ENCODE assay signal across 8 cellular contexts in the genomic region with DNA sequence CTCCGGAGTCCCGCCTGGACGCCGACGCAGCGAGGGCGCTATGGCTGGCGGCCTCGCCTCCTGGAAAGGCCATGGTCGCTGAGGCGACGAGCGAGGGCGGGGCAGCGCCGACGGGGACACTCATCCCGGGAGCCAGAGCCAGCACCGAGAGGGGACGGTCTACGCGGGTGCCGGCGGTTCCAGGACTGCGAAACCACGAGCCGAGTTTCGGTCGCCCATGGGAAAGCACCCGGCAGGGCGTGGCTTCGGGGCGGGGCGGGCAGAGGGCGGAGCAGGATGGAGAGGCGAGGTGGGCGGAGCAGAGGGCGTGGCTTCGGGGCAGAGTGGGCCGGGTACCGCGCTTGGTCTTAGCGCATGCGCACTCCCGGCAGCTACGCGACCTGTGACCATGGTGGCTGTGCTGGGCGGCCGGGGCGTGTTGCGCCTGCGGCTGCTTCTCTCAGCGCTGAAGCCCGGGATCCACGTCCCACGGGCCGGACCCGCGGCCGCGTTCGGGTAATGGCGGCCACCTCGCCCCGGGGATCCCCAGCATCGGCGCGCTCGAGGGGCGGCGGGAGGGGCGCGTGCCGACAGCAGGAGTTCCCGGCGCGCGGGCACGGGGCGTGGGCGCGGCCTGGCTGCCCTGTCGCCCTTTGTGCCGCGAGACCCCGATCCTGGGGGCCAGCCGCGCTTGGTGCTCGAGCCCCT. TPM values are rescaled to one million over a fixed set of nuclear protein-coding genes. Genes with fewer than 3 reads are reported as not detected.
DNase-seq lines count a peak whose midpoint lies in the region; ATAC-seq and TF ChIP-seq lines count a peak whose summit lies in the region.

A gene (plus strand): TSS at position 359 of the 687 bp plus-strand sequence. CDS start 30 bp downstream, at position 389.

- peak; percentile 89 for ATAC-seq in HG02678 (IDR thresholded peaks at IDR 0.05; ENCODE audit: unreplicated experiment)
- peak; percentile 99 for ATAC-seq in Right ventricle myocardium inferior

- H3K9me3 ChIP-seq in ovary (no peaks in the 10 kb centered on the region), thymus (ENCODE audit: control insufficient read depth) (no peaks in the 10 kb centered on the region)

- peak within 1 kb of the TSS; percentile 92 for H3K4me3 ChIP-seq in GM12864 (ENCODE audit: low read depth, low read length)
- H3K4me3 ChIP-seq in ovary: peak within 1 kb of the TSS; percentile 66
- peak within 1 kb of the TSS; percentile 97 for H3K4me3 ChIP-seq in thymus (ENCODE audit: low read length)

- no peak for TF ChIP-seq CTCF in GM12864 (IDR thresholded peaks at IDR 0.05; ENCODE audit: low read depth, low read length, missing control alignments)
- no peak for TF ChIP-seq CTCF in ovary (IDR thresholded peaks at IDR 0.05)

- intact Hi-C loops in Right ventricle myocardium inferior (cut with DNase I) (loop anchor here (2.0 kb wide), 1 partner anchor 120 kb away; a partner anchor contains a TSS), ovary (cut with DNase I) (no loop called here)

- H3K4me1 ChIP-seq in ovary (ENCODE audit: insufficient read depth) (peaks cover 2% of the 10 kb centered on the region), thymus (ENCODE audit: control insufficient read depth, insufficient read depth, low read length) (peaks cover 7% of the 10 kb centered on the region)

- no peaks in the 10 kb centered on the region for H3K36me3 ChIP-seq in ovary
- peaks cover 20% of the 10 kb centered on the region for H3K36me3 ChIP-seq in thymus (ENCODE audit: control insufficient read depth, insufficient read depth)

- H3K27ac ChIP-seq in ovary (peak within 1 kb of the TSS; percentile 66 to 89), thymus (ENCODE audit: low read depth) (peak within 1 kb of the TSS; percentile 88)

- WGBS in ovary, 3 donors: 0 to 1% (median 0%) methylated on average over 67 to 89 of the region's 89 CpGs
- WGBS in thymus: under 1% methylated on average over 89 of the region's 89 CpGs

- peak; percentile 74 for DNase-seq in GM12864 (ENCODE audit: low read depth)
- peak; percentile 95 for DNase-seq in NCI-H1105 treated with DMSO at 0.1 percent for 48 hours (lab: John Stamatoyannopoulos, UW)
- DNase-seq in SKM-1 treated with dmso at 0.1 percent for 144 hours (lab: John Stamatoyannopoulos, UW; ENCODE audit: unreplicated experiment): peak; percentile 85
- peak; percentile 100 for DNase-seq in activated naive CD8-positive, alpha-beta T cell treated with anti-CD3 and anti-CD28 coated beads, Interleukin-2, amount 50 U/mL, for 16 hours (ENCODE audit: low read depth, low spot score)
- peak; percentile 99 for DNase-seq in Right ventricle myocardium inferior (ENCODE audit: missing footprints)
- peak; percentile 98 to 99 (median 99) for DNase-seq in ovary

- TF ChIP-seq EP300 in ovary (IDR thresholded peaks at IDR 0.05): no peak

- H3K27me3 ChIP-seq in ovary (no peaks in the 10 kb centered on the region), thymus (ENCODE audit: control insufficient read depth, insufficient read depth) (no peaks in the 10 kb centered on the region)

- TF ChIP-seq POLR2A in ovary (IDR thresholded peaks at IDR 0.05): peak; percentile 67

RNA-seq across cellular contexts. Expression of the gene that starts here (rescaled TPM):
- 19.0 TPM for total RNA-seq in Right ventricle myocardium inferior
- 10 to 100 TPM in 6 of 7 donors, 1 to 10 TPM in 1; 6.1 to 18.0 (median 13.9) TPM for total RNA-seq in ovary
- polyA plus RNA-seq in ovary: 10 to 100 TPM; 10.4 to 23.7 TPM
- polyA plus RNA-seq in thymus: 16.8 TPM

Comparison
In these comparisons a context has a peak if more than half of its experiments do, and no peak if none do; other contexts are left out.
1. Peak in every context shown above with its lines: DNase-seq, ATAC-seq, H3K4me3 ChIP-seq and H3K27ac ChIP-seq.